8 cellular contexts compared by ENCODE assay signal in the genomic region with DNA sequence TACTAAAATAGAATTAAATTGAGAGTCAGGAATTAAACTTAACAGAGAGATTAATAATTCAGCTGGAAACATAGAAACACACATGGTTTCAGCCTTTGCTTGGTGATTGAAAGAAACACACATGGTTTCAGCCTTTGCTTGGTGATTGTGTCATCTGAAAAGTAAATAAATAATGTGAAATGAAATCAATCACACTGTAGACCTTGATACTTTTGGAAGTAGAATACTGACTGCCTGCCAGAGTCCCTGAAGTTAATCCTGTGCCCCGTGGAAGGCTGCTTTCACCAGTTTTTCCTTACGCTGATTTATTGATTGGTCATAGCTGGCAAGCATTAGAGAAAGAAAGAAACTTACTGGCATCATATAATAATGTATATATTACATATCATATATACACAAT.
"Had no signal": no experiment of that assay in that cellular context is flagged by ENCODE, and none has a peak within 500 bp of the region (broad histone marks: within the 10 kb centered on the region; RNA-seq: fewer than 3 reads in every experiment).

No MANE protein-coding gene starts in this region.

- FAIRE-seq: H1, H54, HTR-8/SVneo had no signal

- ATAC-seq: GM23338 had no signal

- H2AFZ ChIP-seq: GM23338 had no signal

- H3K27me3 Mint-ChIP-seq: IgD-negative memory B cell had no signal

- DNase-seq: H9, HCEC 1CT, KG1 had no signal

- H3K4me3 ChIP-seq: GM23338 had no signal

- H3K4me3 Mint-ChIP-seq: GM23338, H9, IgD-negative memory B cell had no signal

- H3K27ac Mint-ChIP-seq: GM23338, H9, IgD-negative memory B cell had no signal

- H3K36me3 Mint-ChIP-seq: IgD-negative memory B cell had no signal

- H3K4me2 ChIP-seq: GM23338 had no signal

- H3K4me1 Mint-ChIP-seq: IgD-negative memory B cell had no signal
